20 cellular contexts compared by ENCODE assay signal in the genomic region with DNA sequence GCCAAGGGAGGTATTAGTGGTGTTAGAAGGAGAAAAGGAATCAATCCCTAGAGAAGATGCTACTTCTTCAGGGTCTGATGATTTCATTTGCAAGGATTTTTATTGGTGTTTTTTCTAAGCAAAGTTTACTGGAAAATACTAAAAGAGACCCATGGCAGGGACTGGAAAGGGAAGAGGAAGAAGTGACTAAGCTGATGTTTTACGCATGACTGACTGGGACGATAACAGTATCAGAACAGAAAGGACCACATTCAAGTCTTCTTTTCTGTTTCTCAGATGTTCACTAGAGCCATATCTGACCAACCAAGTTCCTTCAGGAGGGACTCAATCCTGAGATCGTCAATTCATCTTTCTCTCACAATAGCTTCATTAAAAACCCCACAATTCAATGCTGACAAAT. TPM values are rescaled to one million over a fixed set of nuclear protein-coding genes. Genes with fewer than 3 reads are reported as not detected.
DNase-seq lines count a peak whose midpoint lies in the region; ATAC-seq and FAIRE-seq lines count a peak whose summit lies in the region.
"Had no signal": no experiment of that assay in that cellular context is flagged by ENCODE, and none has a peak within 500 bp of the region (broad histone marks: within the 10 kb centered on the region; RNA-seq: fewer than 3 reads in every experiment).

No MANE protein-coding gene starts in this region.

- no peak for DNase-seq in GM18507 (ENCODE audit: extremely low spot score, insufficient read length, low read depth)
- peak; percentile 51 for DNase-seq in SKM-1 treated with dmso at 0.1 percent for 144 hours (lab: John Stamatoyannopoulos, UW; ENCODE audit: unreplicated experiment)
- DNase-seq in dermis microvascular lymphatic vessel endothelial cell (ENCODE audit: low read depth in 2 of 2) = peak; percentile 44 to 71
- peak; percentile 27 for DNase-seq in renal cortical epithelial cell (ENCODE audit: low read depth)
- DNase-seq in activated T-cell treated with anti-CD3 and anti-CD28 coated beads, Interleukin-2, amount 50 U/mL, for 72 hours = no peak
- no peak for DNase-seq in T-helper 9 cell
- DNase-seq in activated CD4-positive, alpha-beta memory T cell treated with anti-CD3 and anti-CD28 coated beads, Interleukin-2, amount 10 ng/mL, durations not matched to agents 7 days and 5 days = no peak
- no peak for DNase-seq in activated CD4-positive, CD25-positive, alpha-beta regulatory T cell treated with anti-CD3 and anti-CD28 coated beads, Interleukin-2, amount 50 U/mL, for 72 hours
- DNase-seq: activated CD4-positive, alpha-beta T cell treated with anti-CD3 and anti-CD28 coated beads for 1 hour; activated gamma-delta T cell; AML-193; anterior cingulate cortex; colonic mucosa; glutamatergic neuron; NCI-H187; NCI-H446; ovary; stimulated activated CD4-positive, alpha-beta T cell treated with anti-CD3 and anti-CD28 coated beads, Interleukin-4, amount 100 ng/mL, for 1 hour had no signal

- FAIRE-seq in GM18507 (lab: Jason Lieb, UNC) = peak; percentile 18

- ATAC-seq in activated T-cell treated with anti-CD3 and anti-CD28 coated beads, Interleukin-2, amount 50 U/mL, for 72 hours (replicated peaks in 1 of 2) = no peak
- ATAC-seq: HCT116, Right ventricle myocardium inferior had no signal

- no peaks in the 10 kb centered on the region for H3K9me3 Mint-ChIP-seq in activated T-cell treated with anti-CD3 and anti-CD28 coated beads, Interleukin-2, amount 50 U/mL, for 72 hours
- no peaks in the 10 kb centered on the region for H3K9me3 Mint-ChIP-seq in activated CD4-positive, alpha-beta memory T cell treated with anti-CD3 and anti-CD28 coated beads, Interleukin-2, amount 10 ng/mL, durations not matched to agents 7 days and 5 days

- no peaks in the 10 kb centered on the region for H3K27me3 Mint-ChIP-seq in activated T-cell treated with anti-CD3 and anti-CD28 coated beads, Interleukin-2, amount 50 U/mL, for 72 hours (ENCODE audit: low read depth)
- H3K27me3 Mint-ChIP-seq in activated CD4-positive, alpha-beta memory T cell treated with anti-CD3 and anti-CD28 coated beads, Interleukin-2, amount 10 ng/mL, durations not matched to agents 7 days and 5 days = no peaks in the 10 kb centered on the region

- POLR2A ChIA-PET in activated CD4-positive, alpha-beta memory T cell treated with anti-CD3 and anti-CD28 coated beads, Interleukin-2, amount 10 ng/mL, durations not matched to agents 7 days and 5 days (lab: Charles Lee) = no interaction called here

- no peak overlapping the region for H3K4me3 Mint-ChIP-seq in activated T-cell treated with anti-CD3 and anti-CD28 coated beads, Interleukin-2, amount 50 U/mL, for 72 hours
- no peak overlapping the region for H3K4me3 Mint-ChIP-seq in activated CD4-positive, alpha-beta memory T cell treated with anti-CD3 and anti-CD28 coated beads, Interleukin-2, amount 10 ng/mL, durations not matched to agents 7 days and 5 days

- no peak overlapping the region for H3K27ac Mint-ChIP-seq in activated T-cell treated with anti-CD3 and anti-CD28 coated beads, Interleukin-2, amount 50 U/mL, for 72 hours
- no peak overlapping the region for H3K27ac Mint-ChIP-seq in activated CD4-positive, alpha-beta memory T cell treated with anti-CD3 and anti-CD28 coated beads, Interleukin-2, amount 10 ng/mL, durations not matched to agents 7 days and 5 days

- H3K36me3 Mint-ChIP-seq in activated T-cell treated with anti-CD3 and anti-CD28 coated beads, Interleukin-2, amount 50 U/mL, for 72 hours (ENCODE audit: insufficient read depth in 2 of 2) = peaks cover 3 to 4% of the 10 kb centered on the region in 2 donors
- no peaks in the 10 kb centered on the region for H3K36me3 Mint-ChIP-seq in activated CD4-positive, alpha-beta memory T cell treated with anti-CD3 and anti-CD28 coated beads, Interleukin-2, amount 10 ng/mL, durations not matched to agents 7 days and 5 days (ENCODE audit: low read depth)

- H3K4me1 Mint-ChIP-seq in activated T-cell treated with anti-CD3 and anti-CD28 coated beads, Interleukin-2, amount 50 U/mL, for 72 hours (ENCODE audit: low read depth) = no peaks in the 10 kb centered on the region
- H3K4me1 Mint-ChIP-seq in activated CD4-positive, alpha-beta memory T cell treated with anti-CD3 and anti-CD28 coated beads, Interleukin-2, amount 10 ng/mL, durations not matched to agents 7 days and 5 days = peaks cover 12% of the 10 kb centered on the region

- CTCF ChIA-PET in activated CD4-positive, alpha-beta memory T cell treated with anti-CD3 and anti-CD28 coated beads, Interleukin-2, amount 10 ng/mL, durations not matched to agents 7 days and 5 days (lab: Charles Lee) = interaction anchor here (1.1 kb wide), 1 partner anchor 18 kb away, joined by 3 read pairs; no protein-coding TSS in a partner anchor

RNA-seq across cellular contexts. Expression of a gene that starts 18.6 kb away (rescaled TPM):
- total RNA-seq in dermis microvascular lymphatic vessel endothelial cell (26.6 and 29.3 TPM in 2 replicates), renal cortical epithelial cell (17.0 and 35.9 TPM in 2 replicates)
- total RNA-seq in activated T-cell treated with anti-CD3 and anti-CD28 coated beads, Interleukin-2, amount 50 U/mL, for 72 hours = 10 to 100 TPM; 39.6 to 45.7 TPM
- 10 to 100 TPM; 26.2 to 28.4 TPM for total RNA-seq in activated CD4-positive, alpha-beta memory T cell treated with anti-CD3 and anti-CD28 coated beads, Interleukin-2, amount 10 ng/mL, durations not matched to agents 7 days and 5 days

RNA-seq across cellular contexts. Expression of a gene that starts 30.0 kb away (rescaled TPM):
- 14.6 and 22.5 TPM in 2 replicates for total RNA-seq in dermis microvascular lymphatic vessel endothelial cell
- 15.6 and 20.0 TPM in 2 replicates for total RNA-seq in renal cortical epithelial cell
- total RNA-seq in activated T-cell treated with anti-CD3 and anti-CD28 coated beads, Interleukin-2, amount 50 U/mL, for 72 hours = 1 to 10 TPM; 5.9 to 9.5 TPM
- total RNA-seq in activated CD4-positive, alpha-beta memory T cell treated with anti-CD3 and anti-CD28 coated beads, Interleukin-2, amount 10 ng/mL, durations not matched to agents 7 days and 5 days = 10 to 100 TPM; 13.5 to 14.3 TPM

Comparison
In these comparisons a context has a peak if more than half of its experiments do, and no peak if none do; other contexts are left out.
1. DNase-seq: peak in SKM-1 treated with dmso at 0.1 percent for 144 hours (single experiment), dermis microvascular lymphatic vessel endothelial cell (2 of 2) and renal cortical epithelial cell (single experiment); none in GM18507 (single experiment), activated T-cell treated with anti-CD3 and anti-CD28 coated beads, Interleukin-2, amount 50 U/mL, for 72 hours (0 of 2), T-helper 9 cell (single experiment), activated CD4-positive, alpha-beta memory T cell treated with anti-CD3 and anti-CD28 coated beads, Interleukin-2, amount 10 ng/mL, durations not matched to agents 7 days and 5 days (single experiment) and activated CD4-positive, CD25-positive, alpha-beta regulatory T cell treated with anti-CD3 and anti-CD28 coated beads, Interleukin-2, amount 50 U/mL, for 72 hours (single experiment).